ENCODE assay signal across 22 cellular contexts in genomic region chr1:246526915-246527314, GRCh38. TPM values are rescaled to one million over a fixed set of nuclear protein-coding genes. Genes with fewer than 3 reads are reported as not detected.
DNase-seq lines count a peak whose midpoint lies in the region; ATAC-seq and TF ChIP-seq lines count a peak whose summit lies in the region.
"Had no signal": no experiment of that assay in that cellular context is flagged by ENCODE, and none has a peak within 500 bp of the region (broad histone marks: within the 10 kb centered on the region; RNA-seq: fewer than 3 reads in every experiment).

No MANE protein-coding gene starts in this region.

- H3K4ac ChIP-seq in H9 (ENCODE audit: low read depth, low read length): no peak overlapping the region

- H3K36me3 Mint-ChIP-seq in activated CD8-positive, alpha-beta T cell treated with anti-CD3 and anti-CD28 coated beads, Interleukin-2, amount 10 ng/mL, durations not matched to agents 7 days and 5 days (ENCODE audit: low read depth): peaks cover 14% of the 10 kb centered on the region
- H3K36me3 Mint-ChIP-seq in natural killer cell treated with Interleukin-12 subunit alpha and Interleukin-12 subunit beta and Interleukin-15 and Interleukin-18, amount 100 ng/mL, for 72 hours: no peaks in the 10 kb centered on the region
- peaks cover 4 to 10% (median 6%) of the 10 kb centered on the region in 3 experiments; a peak in 6 of 7 replicates for H3K36me3 Mint-ChIP-seq in H9 (ENCODE audit: insufficient read depth in 1 of 3, low read depth in 3 of 3)

- H3K9me3 ChIP-seq in SK-N-SH: no peaks in the 10 kb centered on the region
- peaks cover 8% of the 10 kb centered on the region for H3K9me3 ChIP-seq in H9 (ENCODE audit: control insufficient read depth, low read depth, low read length)

- no peak for TF ChIP-seq RAD21 in SK-N-SH (IDR thresholded peaks at IDR 0.05; ENCODE audit: low read length)

- CTCF ChIA-PET in SK-N-SH (lab: Yijun Ruan, JAX): interaction anchor here (0.6 kb wide), 1 partner anchor 485 kb away, joined by 3 read pairs; no protein-coding TSS in a partner anchor
- CTCF ChIA-PET in activated CD8-positive, alpha-beta T cell treated with anti-CD3 and anti-CD28 coated beads, Interleukin-2, amount 10 ng/mL, durations not matched to agents 7 days and 5 days (lab: Charles Lee): no interaction called here

- no peaks in the 10 kb centered on the region for H3K27me3 Mint-ChIP-seq in activated CD8-positive, alpha-beta T cell treated with anti-CD3 and anti-CD28 coated beads, Interleukin-2, amount 10 ng/mL, durations not matched to agents 7 days and 5 days (ENCODE audit: low read depth)
- no peaks in the 10 kb centered on the region for H3K27me3 Mint-ChIP-seq in natural killer cell treated with Interleukin-12 subunit alpha and Interleukin-12 subunit beta and Interleukin-15 and Interleukin-18, amount 100 ng/mL, for 72 hours
- H3K27me3 Mint-ChIP-seq in H9 (ENCODE audit: low read depth): peaks cover 11% of the 10 kb centered on the region
- H3K27me3 Mint-ChIP-seq: B cell, IgD-negative memory B cell had no signal

- H2AK5ac ChIP-seq in H9 (ENCODE audit: insufficient read length, low read length): no peak overlapping the region

- H3K27ac ChIP-seq in SK-N-SH (ENCODE audit: low read depth in 2 of 2, low read length in 1 of 2) (no peak overlapping the region), H9 (ENCODE audit: insufficient read length, low read depth, low read length) (no peak overlapping the region)
- H3K27ac ChIP-seq: brain microvascular endothelial cell, Peyer's patch, SJSA1, upper lobe of left lung had no signal

- no peak overlapping the region for H4K8ac ChIP-seq in H9 (replicated peaks; ENCODE audit: insufficient read length, low read depth, low read length)

- peaks cover 18% of the 10 kb centered on the region for H3K4me1 Mint-ChIP-seq in activated CD8-positive, alpha-beta T cell treated with anti-CD3 and anti-CD28 coated beads, Interleukin-2, amount 10 ng/mL, durations not matched to agents 7 days and 5 days (ENCODE audit: low read depth)
- H3K4me1 Mint-ChIP-seq in natural killer cell treated with Interleukin-12 subunit alpha and Interleukin-12 subunit beta and Interleukin-15 and Interleukin-18, amount 100 ng/mL, for 72 hours (ENCODE audit: low read depth in 2 of 2): peaks cover 17 to 26% of the 10 kb centered on the region in 2 donors
- no peaks in the 10 kb centered on the region for H3K4me1 Mint-ChIP-seq in H9
- H3K4me1 Mint-ChIP-seq: nephron progenitor cell had no signal

- no peak for TF ChIP-seq CTCF in SK-N-SH (IDR thresholded peaks at IDR 0.05)
- no peak for TF ChIP-seq CTCF in H9 (conservative IDR thresholded peaks at IDR 0.05)

- H3K4me2 ChIP-seq in SK-N-SH: no peak overlapping the region
- H3K4me2 ChIP-seq in H9 (ENCODE audit: insufficient read depth, insufficient read length, low read length): no peak overlapping the region

- H2BK5ac ChIP-seq in H9 (ENCODE audit: insufficient read length, low read length): no peak overlapping the region

- H3T11ph ChIP-seq in H9 (ENCODE audit: low read length): no peak overlapping the region

- no peak overlapping the region for H3K18ac ChIP-seq in H9 (ENCODE audit: insufficient read length, low read depth, low read length)

- ATAC-seq in SK-N-SH treated with all-trans-retinoic acid at 6 μM for 48 hours (peak; percentile 28), HG03097 (IDR thresholded peaks at IDR 0.05; ENCODE audit: low FRiP score, unreplicated experiment) (peak; percentile 18), HG02970 (IDR thresholded peaks at IDR 0.05; ENCODE audit: low FRiP score, unreplicated experiment) (no peak)
- no peak for ATAC-seq in activated CD8-positive, alpha-beta T cell treated with anti-CD3 and anti-CD28 coated beads, Interleukin-2, amount 10 ng/mL, durations not matched to agents 7 days and 5 days
- no peak for ATAC-seq in natural killer cell treated with Interleukin-12 subunit alpha and Interleukin-12 subunit beta and Interleukin-15 and Interleukin-18, amount 100 ng/mL, for 72 hours

- H4K20me1 ChIP-seq in SK-N-SH (ENCODE audit: insufficient read depth) (no peaks in the 10 kb centered on the region), H9 (ENCODE audit: control insufficient read depth, insufficient read depth, insufficient read length) (no peaks in the 10 kb centered on the region)

- H2AFZ ChIP-seq in SK-N-SH (ENCODE audit: low read depth) (no peak overlapping the region), H9 (ENCODE audit: low read length) (no peak overlapping the region)

- H2BK15ac ChIP-seq in H9 (ENCODE audit: low read depth, low read length): no peak overlapping the region

- peak overlapping the region; percentile 22 for H3K4me3 Mint-ChIP-seq in activated CD8-positive, alpha-beta T cell treated with anti-CD3 and anti-CD28 coated beads, Interleukin-2, amount 10 ng/mL, durations not matched to agents 7 days and 5 days
- peak overlapping the region; percentile 77 for H3K4me3 Mint-ChIP-seq in natural killer cell treated with Interleukin-12 subunit alpha and Interleukin-12 subunit beta and Interleukin-15 and Interleukin-18, amount 100 ng/mL, for 72 hours
- no peak overlapping the region for H3K4me3 Mint-ChIP-seq in H9
- H3K4me3 Mint-ChIP-seq: B cell, nephron progenitor cell had no signal

- TF ChIP-seq EP300 in SK-N-SH (IDR thresholded peaks at IDR 0.05; ENCODE audit: borderline replicate concordance in 1 of 2, low read depth in 1 of 2, low read length in 1 of 2): no peak

- POLR2A ChIA-PET in SK-N-SH (lab: Yijun Ruan, JAX): no interaction called here
- POLR2A ChIA-PET in activated CD8-positive, alpha-beta T cell treated with anti-CD3 and anti-CD28 coated beads, Interleukin-2, amount 10 ng/mL, durations not matched to agents 7 days and 5 days (lab: Charles Lee): no interaction called here

- no peak overlapping the region for H3K56ac ChIP-seq in H9 (ENCODE audit: insufficient read length, low read depth, low read length)

- H4K5ac ChIP-seq in H9 (ENCODE audit: insufficient read length, low read depth, low read length): no peak overlapping the region

- no peak overlapping the region for H3K14ac ChIP-seq in H9 (ENCODE audit: insufficient read depth, low read length)

- 29% methylated on average over 2 of the region's 7 CpGs for WGBS in SK-N-SH (ENCODE audit: low lambda C conversion rate)
- no CpG with 5 or more reads among the region's 7 CpGs for WGBS in H9 (ENCODE audit: extremely low coverage, insufficient read length, low lambda C conversion rate)

- H3K9me3 Mint-ChIP-seq in activated CD8-positive, alpha-beta T cell treated with anti-CD3 and anti-CD28 coated beads, Interleukin-2, amount 10 ng/mL, durations not matched to agents 7 days and 5 days (ENCODE audit: insufficient read depth): peaks cover 21% of the 10 kb centered on the region
- H3K9me3 Mint-ChIP-seq in natural killer cell treated with Interleukin-12 subunit alpha and Interleukin-12 subunit beta and Interleukin-15 and Interleukin-18, amount 100 ng/mL, for 72 hours: peaks cover 3% of the 10 kb centered on the region
- peaks cover 25 to 37% of the 10 kb centered on the region in 2 experiments for H3K9me3 Mint-ChIP-seq in H9

- H3K4me1 ChIP-seq in SK-N-SH (ENCODE audit: control insufficient read depth in 1 of 2, insufficient read depth in 2 of 2, low read depth in 1 of 2, low read length in 1 of 2) (no peaks in the 10 kb centered on the region; a peak in 2 of 4 replicates), H9 (ENCODE audit: insufficient read depth, low read length) (no peaks in the 10 kb centered on the region)
- H3K4me1 ChIP-seq: Peyer's patch, SJSA1 had no signal

- H3K27ac Mint-ChIP-seq in activated CD8-positive, alpha-beta T cell treated with anti-CD3 and anti-CD28 coated beads, Interleukin-2, amount 10 ng/mL, durations not matched to agents 7 days and 5 days: peak overlapping the region; percentile 95
- peak overlapping the region; percentile 98 to 100 for H3K27ac Mint-ChIP-seq in natural killer cell treated with Interleukin-12 subunit alpha and Interleukin-12 subunit beta and Interleukin-15 and Interleukin-18, amount 100 ng/mL, for 72 hours
- no peak overlapping the region for H3K27ac Mint-ChIP-seq in H9
- H3K27ac Mint-ChIP-seq: nephron progenitor cell, progenitor cell of endocrine pancreas had no signal

- no peak overlapping the region for H3K4me3 ChIP-seq in SK-N-SH (ENCODE audit: low read depth in 2 of 2, low read length in 1 of 2)
- H3K4me3 ChIP-seq: Peyer's patch, SJSA1, upper lobe of left lung had no signal

- H3K9me2 ChIP-seq in SK-N-SH: no peaks in the 10 kb centered on the region

- H2BK20ac ChIP-seq in H9 (ENCODE audit: low read depth, low read length, poor library complexity, severe bottlenecking): no peak overlapping the region

- H3K36me3 ChIP-seq in SK-N-SH (replicated peaks in 1 of 2; ENCODE audit: control insufficient read depth in 1 of 2, insufficient read depth in 2 of 2, low read length in 1 of 2): no peaks in the 10 kb centered on the region
- H3K36me3 ChIP-seq: brain microvascular endothelial cell, Peyer's patch, SJSA1, upper lobe of left lung had no signal

- H3K79me2 ChIP-seq in SK-N-SH (ENCODE audit: insufficient read depth) (no peaks in the 10 kb centered on the region), H9 (ENCODE audit: insufficient read depth, low read length) (no peaks in the 10 kb centered on the region)

- no peak overlapping the region for H2BK120ac ChIP-seq in H9 (ENCODE audit: low read depth, low read length, poor library complexity, severe bottlenecking)

- no peaks in the 10 kb centered on the region for H3K79me1 ChIP-seq in H9 (ENCODE audit: insufficient read depth, low read depth, low read length, poor library complexity, severe bottlenecking)

- no peak overlapping the region for H3K9ac ChIP-seq in SK-N-SH
- no peak overlapping the region for H3K9ac ChIP-seq in H9 (ENCODE audit: extremely low read depth, insufficient read length, low read length)

- no peaks in the 10 kb centered on the region for H3K23me2 ChIP-seq in H9 (ENCODE audit: insufficient read length, low read depth, low read length, poor library complexity, severe bottlenecking)

- no peak for DNase-seq in SK-N-SH
- no peak for DNase-seq in activated CD8-positive, alpha-beta T cell treated with anti-CD3 and anti-CD28 coated beads, Interleukin-2, amount 10 ng/mL, durations not matched to agents 7 days and 5 days
- no peak for DNase-seq in natural killer cell treated with Interleukin-12 subunit alpha and Interleukin-12 subunit beta and Interleukin-15 and Interleukin-18, amount 100 ng/mL, for 72 hours (ENCODE audit: low spot score)
- DNase-seq in NCI-H1092 treated with DMSO at 0.1 percent for 48 hours (lab: John Stamatoyannopoulos, UW): no peak
- no peak for DNase-seq in H9
- DNase-seq: 8988T; activated CD4-positive, CD25-positive, alpha-beta regulatory T cell; brain microvascular endothelial cell; cortex of kidney; midbrain; NCI-H226; nephron progenitor cell; Peyer's patch; T1000 had no signal

- H3K27me3 ChIP-seq in SK-N-SH (ENCODE audit: insufficient read depth) (no peaks in the 10 kb centered on the region), H9 (ENCODE audit: insufficient read depth, low read length) (no peaks in the 10 kb centered on the region; the same call in 1 of the 2 replicates)
- H3K27me3 ChIP-seq: brain microvascular endothelial cell, Peyer's patch, SJSA1, upper lobe of left lung had no signal

- no peak overlapping the region for H2BK12ac ChIP-seq in H9 (ENCODE audit: insufficient read length, low read depth, low read length)

- H3F3A ChIP-seq in SK-N-SH (replicated peaks; ENCODE audit: insufficient read depth): no peaks in the 10 kb centered on the region

- no peak overlapping the region for H3K23ac ChIP-seq in H9 (ENCODE audit: insufficient read length, low read depth, low read length)

- H4K91ac ChIP-seq in H9 (ENCODE audit: insufficient read length, low read depth, low read length): no peak overlapping the region

RNA-seq across cellular contexts. Expression of gene SMYD3, which starts 19.8 kb away (rescaled TPM):
- polyA plus RNA-seq in SK-N-SH (2012; rRNA removed): 31.4 and 37.1 TPM in 2 replicates
- 41.9 and 50.6 TPM in 2 replicates for polyA plus RNA-seq in SK-N-SH (2012; cell fraction: cytosol; rRNA removed)
- 20.6 and 23.5 TPM in 2 replicates for polyA plus RNA-seq in SK-N-SH (2012; cell fraction: nucleus; rRNA removed)
- 10 to 100 TPM; 22.7 to 23.2 TPM for total RNA-seq in activated CD8-positive, alpha-beta T cell treated with anti-CD3 and anti-CD28 coated beads, Interleukin-2, amount 10 ng/mL, durations not matched to agents 7 days and 5 days
- 10 to 100 TPM; 26.9 to 55.4 TPM for total RNA-seq in natural killer cell treated with Interleukin-12 subunit alpha and Interleukin-12 subunit beta and Interleukin-15 and Interleukin-18, amount 100 ng/mL, for 72 hours
- 25.2 and 25.5 TPM in 2 replicates for total RNA-seq in H9 (2021)

RNA-seq across cellular contexts. Expression of gene TFB2M, which starts 39.1 kb away (rescaled TPM):
- polyA plus RNA-seq in SK-N-SH (2012; rRNA removed): 17.3 and 26.2 TPM in 2 replicates
- polyA plus RNA-seq in SK-N-SH (2012; cell fraction: cytosol; rRNA removed): 29.0 and 40.0 TPM in 2 replicates
- polyA plus RNA-seq in SK-N-SH (2012; cell fraction: nucleus; rRNA removed): 13.5 and 23.2 TPM in 2 replicates
- total RNA-seq in activated CD8-positive, alpha-beta T cell treated with anti-CD3 and anti-CD28 coated beads, Interleukin-2, amount 10 ng/mL, durations not matched to agents 7 days and 5 days: 10 to 100 TPM; 10.4 to 12.3 TPM
- total RNA-seq in natural killer cell treated with Interleukin-12 subunit alpha and Interleukin-12 subunit beta and Interleukin-15 and Interleukin-18, amount 100 ng/mL, for 72 hours: 10 to 100 TPM; 15.7 to 20.3 TPM
- total RNA-seq in H9 (2021): 27.0 and 27.7 TPM in 2 replicates

RNA-seq across cellular contexts. Expression of gene CNST, which starts 39.3 kb away (rescaled TPM):
- 21.7 and 29.8 TPM in 2 replicates for polyA plus RNA-seq in SK-N-SH (2012; rRNA removed)
- polyA plus RNA-seq in SK-N-SH (2012; cell fraction: cytosol; rRNA removed): 26.4 and 27.7 TPM in 2 replicates
- 34.0 and 50.1 TPM in 2 replicates for polyA plus RNA-seq in SK-N-SH (2012; cell fraction: nucleus; rRNA removed)
- 10 to 100 TPM; 26.9 to 30.4 TPM for total RNA-seq in activated CD8-positive, alpha-beta T cell treated with anti-CD3 and anti-CD28 coated beads, Interleukin-2, amount 10 ng/mL, durations not matched to agents 7 days and 5 days
- total RNA-seq in natural killer cell treated with Interleukin-12 subunit alpha and Interleukin-12 subunit beta and Interleukin-15 and Interleukin-18, amount 100 ng/mL, for 72 hours: 10 to 100 TPM; 31.0 to 37.6 TPM
- 18.0 and 19.8 TPM in 2 replicates for total RNA-seq in H9 (2021)

Comparison
In these comparisons a context has a peak if more than half of its experiments do, and no peak if none do; other contexts are left out.
1. ATAC-seq: peak in SK-N-SH treated with all-trans-retinoic acid at 6 μM for 48 hours (single experiment) and HG03097 (single experiment); none in activated CD8-positive, alpha-beta T cell treated with anti-CD3 and anti-CD28 coated beads, Interleukin-2, amount 10 ng/mL, durations not matched to agents 7 days and 5 days (single experiment), natural killer cell treated with Interleukin-12 subunit alpha and Interleukin-12 subunit beta and Interleukin-15 and Interleukin-18, amount 100 ng/mL, for 72 hours (0 of 2) and HG02970 (single experiment).
2. H3K27ac Mint-ChIP-seq: peak in activated CD8-positive, alpha-beta T cell treated with anti-CD3 and anti-CD28 coated beads, Interleukin-2, amount 10 ng/mL, durations not matched to agents 7 days and 5 days (single experiment) and natural killer cell treated with Interleukin-12 subunit alpha and Interleukin-12 subunit beta and Interleukin-15 and Interleukin-18, amount 100 ng/mL, for 72 hours (2 of 2); none in H9 (0 of 3).
3. H3K4me3 Mint-ChIP-seq: peak in activated CD8-positive, alpha-beta T cell treated with anti-CD3 and anti-CD28 coated beads, Interleukin-2, amount 10 ng/mL, durations not matched to agents 7 days and 5 days (single experiment) and natural killer cell treated with Interleukin-12 subunit alpha and Interleukin-12 subunit beta and Interleukin-15 and Interleukin-18, amount 100 ng/mL, for 72 hours (single experiment); none in H9 (0 of 2).